22 cellular contexts compared by ENCODE assay signal in genomic region chr7:87231715-87232114, GRCh38. TPM values are rescaled to one million over a fixed set of nuclear protein-coding genes. Genes with fewer than 3 reads are reported as not detected.
DNase-seq lines count a peak whose midpoint lies in the region; ATAC-seq and TF ChIP-seq lines count a peak whose summit lies in the region.
"Had no signal": no experiment of that assay in that cellular context is flagged by ENCODE, and none has a peak within 500 bp of the region (broad histone marks: within the 10 kb centered on the region; RNA-seq: fewer than 3 reads in every experiment).

No MANE protein-coding gene starts in this region.

- H3K27ac Mint-ChIP-seq in chondrocyte (ENCODE audit: unreplicated experiment), result no peak overlapping the region
- H3K27ac Mint-ChIP-seq: activated B cell treated with CpG ODN at 0.5 μM for 24 hours; activated naive CD8-positive, alpha-beta T cell treated with anti-CD3 and anti-CD28 coated beads, Interleukin-2, amount 50 U/mL, for 24 hours; CD4-positive, alpha-beta memory T cell; progenitor cell of endocrine pancreas had no signal

- no peaks in the 10 kb centered on the region for H3K36me3 ChIP-seq in PC-3 (ENCODE audit: low read depth, low read length)

- no TSS peak for BruUV-seq in PC-3 (replicated peaks; lab: Mats Ljungman, UMichigan)

- CTCF ChIA-PET in PC-3 (lab: Charles Lee), result no interaction called here

- H3F3A ChIP-seq in PC-3 (ENCODE audit: low read length, unreplicated experiment), result no peaks in the 10 kb centered on the region

- H3K4me3 ChIP-seq in PC-3 (ENCODE audit: low read length), result no peak overlapping the region

- peaks cover 12% of the 10 kb centered on the region for H3K4me1 ChIP-seq in PC-3 (ENCODE audit: insufficient read depth, low read length)

- H3K79me2 ChIP-seq in PC-3 (ENCODE audit: low read length), result no peaks in the 10 kb centered on the region

- no peaks in the 10 kb centered on the region for H3K9me3 Mint-ChIP-seq in chondrocyte (ENCODE audit: low read depth)
- H3K9me3 Mint-ChIP-seq: activated B cell treated with CpG ODN at 0.5 μM for 24 hours; activated naive CD8-positive, alpha-beta T cell treated with anti-CD3 and anti-CD28 coated beads, Interleukin-2, amount 50 U/mL, for 24 hours; CD4-positive, alpha-beta memory T cell; central memory CD8-positive, alpha-beta T cell had no signal

- POLR2A ChIA-PET in PC-3 (lab: Charles Lee; ENCODE audit: unreplicated experiment), result no interaction called here

- ATAC-seq in sciatic nerve (peak; percentile 51), PC-3 (no peak), HG03025 (IDR thresholded peaks at IDR 0.05; ENCODE audit: low FRiP score, unreplicated experiment) (no peak)
- ATAC-seq: activated naive CD8-positive, alpha-beta T cell treated with anti-CD3 and anti-CD28 coated beads, Interleukin-2, amount 50 U/mL, for 24 hours had no signal

- no peak overlapping the region for H3K4me3 Mint-ChIP-seq in chondrocyte (ENCODE audit: unreplicated experiment)
- H3K4me3 Mint-ChIP-seq: activated B cell treated with CpG ODN at 0.5 μM for 24 hours; activated naive CD8-positive, alpha-beta T cell treated with anti-CD3 and anti-CD28 coated beads, Interleukin-2, amount 50 U/mL, for 24 hours; CD4-positive, alpha-beta memory T cell; central memory CD8-positive, alpha-beta T cell had no signal

- no peak overlapping the region for H2AFZ ChIP-seq in PC-3 (ENCODE audit: low read length)

- no peaks in the 10 kb centered on the region for H3K36me3 Mint-ChIP-seq in chondrocyte (ENCODE audit: low read depth)

- H3K4me2 ChIP-seq in PC-3 (ENCODE audit: low read length), result no peak overlapping the region

- H3K9ac ChIP-seq in PC-3 (ENCODE audit: low read length), result no peak overlapping the region

- DNase-seq in NCI-H2171 treated with DMSO at 0.1 percent for 48 hours (lab: John Stamatoyannopoulos, UW) (peak; percentile 7), NCI-H2171 (lab: John Stamatoyannopoulos, UW) (no peak), NCI-H524 (lab: John Stamatoyannopoulos, UW) (peak; percentile 73 to 85), fibroblast of gingiva (ENCODE audit: low read depth) (peak; percentile 74), sciatic nerve (ENCODE audit: low spot score) (no peak), PC-3 (no peak), chondrocyte (ENCODE audit: low spot score) (no peak)
- DNase-seq: activated B cell treated with CpG ODN at 0.5 μM for 24 hours; activated CD4-positive, alpha-beta T cell treated with anti-CD3 and anti-CD28 coated beads, Interleukin-2, amount 50 U/mL, for 1 hour; activated naive CD8-positive, alpha-beta T cell treated with anti-CD3 and anti-CD28 coated beads, Interleukin-2, amount 50 U/mL, for 24 hours; activated T-cell treated with anti-CD3 and anti-CD28 coated beads, Interleukin-2, amount 50 U/mL, for 48 hours; AML-193; CD4-positive, alpha-beta memory T cell; IMR-90; mammary epithelial cell; NCI-H510A; stimulated activated CD4-positive, alpha-beta T cell treated with anti-CD3 and anti-CD28 coated beads, Interleukin-15, amount 100 ng/mL, for 24 hours; stimulated activated naive CD4-positive, alpha-beta T cell; T-helper 1 cell had no signal

- no peak overlapping the region for H3K27ac ChIP-seq in PC-3 (ENCODE audit: low read length)

- no peaks in the 10 kb centered on the region for H3K27me3 ChIP-seq in PC-3 (ENCODE audit: low read length)

- H4K20me1 ChIP-seq in PC-3 (ENCODE audit: low read length), result no peaks in the 10 kb centered on the region

- no peak for TF ChIP-seq CTCF in PC-3 (conservative IDR thresholded peaks at IDR 0.05; ENCODE audit: low read depth, low read length)
- no peak for TF ChIP-seq CTCF in chondrocyte (IDR thresholded peaks at IDR 0.05)

- intact Hi-C loops in sciatic nerve (cut with DNase I) (no loop called here), PC-3 (cut with micrococcal nuclease) (no loop called here)

- no peaks in the 10 kb centered on the region for H3K9me3 ChIP-seq in PC-3 (ENCODE audit: low read length)

- H3K9me2 ChIP-seq in PC-3 (replicated peaks; ENCODE audit: low read length), result no peaks in the 10 kb centered on the region

- H3K27me3 Mint-ChIP-seq in chondrocyte (ENCODE audit: low read depth), result peaks cover 15% of the 10 kb centered on the region
- H3K27me3 Mint-ChIP-seq: activated B cell treated with CpG ODN at 0.5 μM for 24 hours; activated naive CD8-positive, alpha-beta T cell treated with anti-CD3 and anti-CD28 coated beads, Interleukin-2, amount 50 U/mL, for 24 hours; central memory CD8-positive, alpha-beta T cell had no signal

- no peaks in the 10 kb centered on the region for H3K4me1 Mint-ChIP-seq in chondrocyte (ENCODE audit: low read depth)
- H3K4me1 Mint-ChIP-seq: central memory CD8-positive, alpha-beta T cell had no signal

RNA-seq across cellular contexts. Expression of gene TMEM243, which starts 12.2 kb away (rescaled TPM):
- total RNA-seq in sciatic nerve, result 24.6 TPM
- 16.6 and 18.8 TPM in 2 replicates for total RNA-seq in PC-3 (2014; rRNA removed)
- total RNA-seq in chondrocyte, result 22.5 to 27.8 TPM (median 24.7 TPM) in 3 replicates

Comparison
In these comparisons a context has a peak if more than half of its experiments do, and no peak if none do; other contexts are left out.
1. DNase-seq: peak in NCI-H2171 treated with DMSO at 0.1 percent for 48 hours (single experiment), NCI-H524 (2 of 2) and fibroblast of gingiva (single experiment); none in NCI-H2171 (single experiment), sciatic nerve (single experiment), PC-3 (single experiment) and chondrocyte (single experiment).